ENCODE assay signal across 8 cellular contexts in genomic region chr9:5186416-5187169, GRCh38. TPM values are rescaled to one million over a fixed set of nuclear protein-coding genes. Genes with fewer than 3 reads are reported as not detected.
DNase-seq lines count a peak whose midpoint lies in the region; ATAC-seq, FAIRE-seq and TF ChIP-seq lines count a peak whose summit lies in the region.

No MANE protein-coding gene starts in this region.

- H3K4me1 ChIP-seq in prostate gland (replicated peaks), result no peaks in the 10 kb centered on the region

- TF ChIP-seq POLR2A in prostate gland (IDR thresholded peaks at IDR 0.05), result no peak

- H3K9me3 ChIP-seq in prostate gland, result no peaks in the 10 kb centered on the region

- intact Hi-C loops in prostate gland (cut with DNase I), result loop anchor here (5.0 kb wide), 1 partner anchor 411 kb away; no protein-coding TSS in a partner anchor

- peak; percentile 31 to 68 (median 62) for TF ChIP-seq CTCF in prostate gland (IDR thresholded peaks at IDR 0.05)

- DNase-seq in Daoy (ENCODE audit: low read depth), result peak; percentile 76
- DNase-seq in HUDEP-2 (lab: John Stamatoyannopoulos, UW; ENCODE audit: unreplicated experiment in 76 of 76), result peak in 42 of 76 experiments; percentile 1 to 59 (median 21)
- DNase-seq in RCC 7860 (ENCODE audit: low spot score), result peak; percentile 46
- DNase-seq in activated naive CD4-positive, alpha-beta T cell treated with Interleukin-2 at 50 U/mL for 16 hours, result peak; percentile 51
- DNase-seq in germinal center (ENCODE audit: low spot score), result peak; percentile 62
- peak; percentile 57 for DNase-seq in prostate gland (ENCODE audit: low spot score)
- DNase-seq in cerebellar nuclear complex (lab: John Stamatoyannopoulos, UW), result no peak

- ATAC-seq in GM18511 (IDR thresholded peaks at IDR 0.05; ENCODE audit: unreplicated experiment), result no peak

- peak; percentile 32 for FAIRE-seq in RCC 7860 (lab: Jason Lieb, UNC)

- H3K4me3 ChIP-seq in prostate gland, result no peak overlapping the region

- H3K27ac ChIP-seq in prostate gland, result no peak overlapping the region

- H3K27me3 ChIP-seq in prostate gland (replicated peaks; ENCODE audit: insufficient read depth), result no peaks in the 10 kb centered on the region

- WGBS in prostate gland, result 28% methylated on average over 8 of the region's 8 CpGs

- H3K36me3 ChIP-seq in prostate gland, result no peaks in the 10 kb centered on the region

RNA-seq across cellular contexts. Expression of gene INSL6, which starts 1.2 kb away (rescaled TPM):
- total RNA-seq in Daoy (2014; rRNA removed; shearing (Covaris generic)), result not detected in 2 replicates
- 1 to 10 TPM in 1 of 2 donors, not detected in 1; 8.9 TPM for total RNA-seq in prostate gland

RNA-seq across cellular contexts. Expression of gene INSL4, which starts 44.6 kb away (rescaled TPM):
- total RNA-seq in Daoy (2014; rRNA removed; shearing (Covaris generic)), result not detected in 2 replicates
- not detected for total RNA-seq in prostate gland

Comparison
In these comparisons a context has a peak if more than half of its experiments do, and no peak if none do; other contexts are left out.
1. DNase-seq: peak in Daoy (single experiment), HUDEP-2 (42 of 76), RCC 7860 (single experiment), activated naive CD4-positive, alpha-beta T cell treated with Interleukin-2 at 50 U/mL for 16 hours (single experiment), germinal center (single experiment) and prostate gland (single experiment); none in cerebellar nuclear complex (0 of 2).